ENCODE assay signal across 16 cellular contexts in the genomic region with DNA sequence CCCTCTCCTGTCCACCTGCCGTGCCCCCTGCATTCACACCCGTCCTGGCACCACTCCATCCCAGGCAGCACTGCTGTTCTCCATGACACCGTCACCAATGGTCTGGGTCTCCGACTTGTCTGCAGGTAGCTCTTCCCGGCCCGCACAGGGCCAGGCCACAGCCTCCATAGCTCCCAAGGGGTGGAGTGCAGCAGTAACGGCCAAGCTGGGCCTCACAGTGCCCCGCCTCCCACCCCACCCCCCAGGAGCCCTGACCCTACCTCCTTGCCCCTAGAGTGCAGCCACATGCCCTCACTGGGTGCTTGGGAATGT.
"Had no signal": no experiment of that assay in that cellular context is flagged by ENCODE, and none has a peak within 500 bp of the region (broad histone marks: within the 10 kb centered on the region; RNA-seq: fewer than 3 reads in every experiment).

No MANE protein-coding gene starts in this region.

- H3K9me3 ChIP-seq: heart right ventricle, ovary, psoas muscle, right lobe of liver, upper lobe of right lung had no signal

- H3K36me3 Mint-ChIP-seq: activated naive CD8-positive, alpha-beta T cell treated with anti-CD3 and anti-CD28 coated beads, Interleukin-2, amount 10 ng/mL, durations not matched to agents 7 days and 5 days; naive thymus-derived CD4-positive, alpha-beta T cell had no signal

- H3K27ac Mint-ChIP-seq: activated naive CD8-positive, alpha-beta T cell treated with anti-CD3 and anti-CD28 coated beads, Interleukin-2, amount 10 ng/mL, durations not matched to agents 7 days and 5 days had no signal

- H3K4me3 Mint-ChIP-seq: activated naive CD8-positive, alpha-beta T cell treated with anti-CD3 and anti-CD28 coated beads, Interleukin-2, amount 10 ng/mL, durations not matched to agents 7 days and 5 days had no signal

- ATAC-seq: esophagus mucosa; heart right ventricle; naive thymus-derived CD4-positive, alpha-beta T cell; psoas muscle; upper lobe of right lung had no signal

- H3K27ac ChIP-seq: ovary, psoas muscle, upper lobe of right lung, VCaP had no signal

- H3K27me3 Mint-ChIP-seq: activated naive CD8-positive, alpha-beta T cell treated with anti-CD3 and anti-CD28 coated beads, Interleukin-2, amount 10 ng/mL, durations not matched to agents 7 days and 5 days; naive thymus-derived CD4-positive, alpha-beta T cell had no signal

- H3K9me3 Mint-ChIP-seq: activated naive CD8-positive, alpha-beta T cell treated with anti-CD3 and anti-CD28 coated beads, Interleukin-2, amount 10 ng/mL, durations not matched to agents 7 days and 5 days had no signal

- DNase-seq: activated CD4-positive, alpha-beta T cell treated with anti-CD3 and anti-CD28 coated beads for 1 hour; activated CD4-positive, alpha-beta T cell treated with anti-CD3 and anti-CD28 coated beads, Interleukin-2, amount 50 U/mL, for 48 hours; activated naive CD8-positive, alpha-beta T cell treated with anti-CD3 and anti-CD28 coated beads, Interleukin-2, amount 10 ng/mL, durations not matched to agents 7 days and 5 days; amygdala; heart right ventricle; mesenchymal stem cell; naive thymus-derived CD4-positive, alpha-beta T cell; psoas muscle; stimulated activated CD4-positive, alpha-beta T cell treated with anti-CD3 and anti-CD28 coated beads, Interleukin-4, amount 100 ng/mL, for 1 hour; T-helper 2 cell; upper lobe of right lung had no signal

- H3K4me2 ChIP-seq: smooth muscle cell had no signal

- H3K36me3 ChIP-seq: heart right ventricle, ovary, right lobe of liver, upper lobe of right lung had no signal

- H3K27me3 ChIP-seq: heart right ventricle, ovary, right lobe of liver, upper lobe of right lung had no signal

- H3K4me3 ChIP-seq: heart right ventricle, ovary, psoas muscle, right lobe of liver, smooth muscle cell, upper lobe of right lung had no signal
